In genomic region chr20:62754991-62755356, GRCh38 we compare ENCODE assay signal across 22 cellular contexts. TPM values are rescaled to one million over a fixed set of nuclear protein-coding genes. Genes with fewer than 3 reads are reported as not detected.
"Had no signal": no experiment of that assay in that cellular context is flagged by ENCODE, and none has a peak within 500 bp of the region (broad histone marks: within the 10 kb centered on the region; RNA-seq: fewer than 3 reads in every experiment).

No MANE protein-coding gene starts in this region.

- H3K36me3 ChIP-seq: left ventricle myocardium inferior, neural progenitor cell, pancreas, prostate gland, spleen, suprapubic skin, thoracic aorta, tibial artery, upper lobe of right lung had no signal

- H3K4me1 ChIP-seq: left ventricle myocardium inferior, pancreas, prostate gland, tibial artery, upper lobe of right lung had no signal

- H3K27me3 ChIP-seq: pancreas, sigmoid colon had no signal

- H3K4me2 ChIP-seq: neural progenitor cell had no signal

- DNase-seq: islet precursor cell; mesendoderm; naive B cell; natural killer cell; retina; sigmoid colon; small intestine; stimulated activated CD4-positive, alpha-beta T cell treated with anti-CD3 and anti-CD28 coated beads, Interleukin-4, amount 100 ng/mL, for 24 hours; stimulated activated naive CD4-positive, alpha-beta T cell; tibial artery; trophoblast cell; upper lobe of right lung had no signal

- ATAC-seq: natural killer cell; pancreas; right cardiac atrium; stimulated activated effector memory CD8-positive, alpha-beta T cell treated with anti-CD3 and anti-CD28 coated beads, Interleukin-12 subunit alpha, Interleukin-12 subunit beta, amount 100 ng/mL, for 72 hours; upper lobe of right lung had no signal

- H3K9me3 ChIP-seq: pancreas, prostate gland, sigmoid colon, spleen, suprapubic skin, upper lobe of right lung had no signal

- H3K27ac ChIP-seq: left ventricle myocardium inferior, neural progenitor cell, pancreas, prostate gland, sigmoid colon, spleen, suprapubic skin, thoracic aorta, tibial artery, upper lobe of right lung had no signal

- H3K4me3 ChIP-seq: left ventricle myocardium inferior, lung, neural progenitor cell, pancreas, prostate gland, sigmoid colon, spleen, suprapubic skin, thoracic aorta, tibial artery, upper lobe of right lung had no signal

- H2AFZ ChIP-seq: neural progenitor cell had no signal

- H3K9ac ChIP-seq: neural progenitor cell had no signal

RNA-seq across cellular contexts. Expression of gene NTSR1, which starts 46.3 kb away (rescaled TPM):
- total RNA-seq: left ventricle myocardium inferior, thoracic aorta had no signal
- polyA plus RNA-seq: right cardiac atrium had no signal
